Comparison of ENCODE assay signal across 8 cellular contexts in genomic region chr6:36123270-36124139, GRCh38. TPM values are rescaled to one million over a fixed set of nuclear protein-coding genes. Genes with fewer than 3 reads are reported as not detected.
DNase-seq lines count a peak whose midpoint lies in the region; ATAC-seq and TF ChIP-seq lines count a peak whose summit lies in the region.

No MANE protein-coding gene starts in this region.

- DNase-seq in AG09319 (ENCODE audit: extremely low read depth, low read depth) (peak; percentile 62), HT-29 (ENCODE audit: low spot score) (peak; percentile 87), activated T-cell treated with anti-CD3 and anti-CD28 coated beads for 1 hour (ENCODE audit: low read depth) (peak; percentile 84)
- peak; percentile 72 to 94 (median 88) for DNase-seq in naive thymus-derived CD8-positive, alpha-beta T cell
- DNase-seq in stimulated activated naive B cell treated with anti-CD40 and anti-IgM and Interleukin-4, amounts not matched to agents 10 μg/mL and 1 μg/mL and 100 μg/mL, for 72 hours, result peak; percentile 78

- H3K9me3 ChIP-seq in OCI-LY3 (ENCODE audit: insufficient read depth, low read length), result no peaks in the 10 kb centered on the region

- no peaks in the 10 kb centered on the region for H3K36me3 ChIP-seq in OCI-LY3 (replicated peaks; ENCODE audit: low read depth, low read length)

- no peak overlapping the region for H2AFZ ChIP-seq in OCI-LY3 (ENCODE audit: low read depth, low read length)

- H3K36me3 Mint-ChIP-seq in naive thymus-derived CD8-positive, alpha-beta T cell, result no peaks in the 10 kb centered on the region
- peaks cover 12 to 14% of the 10 kb centered on the region in 2 donors for H3K36me3 Mint-ChIP-seq in stimulated activated naive B cell treated with anti-CD40 and anti-IgM and Interleukin-4, amounts not matched to agents 10 μg/mL and 1 μg/mL and 100 μg/mL, for 72 hours

- peak overlapping the region in 9 of 10 donors; percentile 47 to 75 (median 62) for H3K4me3 Mint-ChIP-seq in naive thymus-derived CD8-positive, alpha-beta T cell
- peak overlapping the region; percentile 11 to 37 for H3K4me3 Mint-ChIP-seq in stimulated activated naive B cell treated with anti-CD40 and anti-IgM and Interleukin-4, amounts not matched to agents 10 μg/mL and 1 μg/mL and 100 μg/mL, for 72 hours

- POLR2A ChIA-PET in naive thymus-derived CD8-positive, alpha-beta T cell (lab: Charles Lee), result interaction anchor here (0.5 to 6.7 kb wide), 8 partner anchors 8 to 473 kb away, joined by 3 to 83 read pairs (median 4); partner anchors contain the start of genes BRPF3, MAPK13 and MAPK14

- no peak overlapping the region for H3K4me3 ChIP-seq in OCI-LY3 (ENCODE audit: low read length)

- no peaks in the 10 kb centered on the region for H3K27me3 Mint-ChIP-seq in naive thymus-derived CD8-positive, alpha-beta T cell
- no peaks in the 10 kb centered on the region for H3K27me3 Mint-ChIP-seq in stimulated activated naive B cell treated with anti-CD40 and anti-IgM and Interleukin-4, amounts not matched to agents 10 μg/mL and 1 μg/mL and 100 μg/mL, for 72 hours

- peak; percentile 76 for TF ChIP-seq CTCF in AG09319 (IDR thresholded peaks at IDR 0.05; ENCODE audit: low read depth, low read length)
- TF ChIP-seq CTCF in OCI-LY3 (IDR thresholded peaks at IDR 0.05; ENCODE audit: low read depth, low read length), result peak; percentile 71

- H3K27me3 ChIP-seq in OCI-LY3 (ENCODE audit: low read depth, low read length), result peaks cover 3% of the 10 kb centered on the region; the same call in 1 of the 2 replicates

- H4K20me1 ChIP-seq in OCI-LY3 (ENCODE audit: insufficient read depth, low read length), result no peaks in the 10 kb centered on the region

- peak overlapping the region; percentile 97 to 99 (median 98) for H3K27ac Mint-ChIP-seq in naive thymus-derived CD8-positive, alpha-beta T cell
- H3K27ac Mint-ChIP-seq in stimulated activated naive B cell treated with anti-CD40 and anti-IgM and Interleukin-4, amounts not matched to agents 10 μg/mL and 1 μg/mL and 100 μg/mL, for 72 hours, result peak overlapping the region; percentile 60

- H3K9ac ChIP-seq in OCI-LY3 (ENCODE audit: low read length), result no peak overlapping the region

- peaks cover 41 to 96% (median 91%) of the 10 kb centered on the region in 4 donors for H3K4me1 Mint-ChIP-seq in naive thymus-derived CD8-positive, alpha-beta T cell
- peaks cover 60 to 72% of the 10 kb centered on the region in 2 donors for H3K4me1 Mint-ChIP-seq in stimulated activated naive B cell treated with anti-CD40 and anti-IgM and Interleukin-4, amounts not matched to agents 10 μg/mL and 1 μg/mL and 100 μg/mL, for 72 hours

- H3K4me1 ChIP-seq in OCI-LY3 (ENCODE audit: low read length), result peaks cover 12% of the 10 kb centered on the region

- no peaks in the 10 kb centered on the region for H3K9me3 Mint-ChIP-seq in naive thymus-derived CD8-positive, alpha-beta T cell
- H3K9me3 Mint-ChIP-seq in stimulated activated naive B cell treated with anti-CD40 and anti-IgM and Interleukin-4, amounts not matched to agents 10 μg/mL and 1 μg/mL and 100 μg/mL, for 72 hours, result no peaks in the 10 kb centered on the region

- ATAC-seq in GM19025 (IDR thresholded peaks at IDR 0.05; ENCODE audit: low read depth, unreplicated experiment) (peak; percentile 63), esophagus mucosa (peak; percentile 71)
- peak; percentile 69 to 79 for ATAC-seq in naive thymus-derived CD8-positive, alpha-beta T cell
- ATAC-seq in stimulated activated naive B cell treated with anti-CD40 and anti-IgM and Interleukin-4, amounts not matched to agents 10 μg/mL and 1 μg/mL and 100 μg/mL, for 72 hours (replicated peaks), result peak; percentile 64 to 79

- no peaks in the 10 kb centered on the region for H3K79me2 ChIP-seq in OCI-LY3 (ENCODE audit: low read length)

- H3K27ac ChIP-seq in OCI-LY3 (ENCODE audit: low read length), result no peak overlapping the region

- peak overlapping the region; percentile 28 for H3K4me2 ChIP-seq in OCI-LY3 (ENCODE audit: low read length)

RNA-seq across cellular contexts. Expression of gene MAPK13, which starts 6.8 kb away (rescaled TPM):
- 101 and 103 TPM in 2 replicates for total RNA-seq in HT-29 (2014; rRNA removed; shearing (Covaris generic))
- 97.9 TPM for total RNA-seq in esophagus mucosa
- total RNA-seq in naive thymus-derived CD8-positive, alpha-beta T cell, result 10 to 100 TPM; 38.7 to 41.8 TPM
- 10 to 100 TPM; 35.2 to 37.1 (median 35.7) TPM for polyA plus RNA-seq in naive thymus-derived CD8-positive, alpha-beta T cell
